In genomic region chr2:29115797-29116781, GRCh38 we compare ENCODE assay signal across 8 cellular contexts. TPM values are rescaled to one million over a fixed set of nuclear protein-coding genes. Genes with fewer than 3 reads are reported as not detected.
DNase-seq lines count a peak whose midpoint lies in the region; ATAC-seq and TF ChIP-seq lines count a peak whose summit lies in the region.

No MANE protein-coding gene starts in this region.

- H3K9me3 Mint-ChIP-seq in activated naive CD4-positive, alpha-beta T cell treated with anti-CD3 and anti-CD28 coated beads, Interleukin-2, amount 50 U/mL, for 24 hours, result no peaks in the 10 kb centered on the region

- no peaks in the 10 kb centered on the region for H3K27me3 Mint-ChIP-seq in activated naive CD4-positive, alpha-beta T cell treated with anti-CD3 and anti-CD28 coated beads, Interleukin-2, amount 50 U/mL, for 24 hours

- peak overlapping the region; percentile 90 for H2AFZ ChIP-seq in osteoblast (ENCODE audit: low read length)

- peak overlapping the region; percentile 97 for H3K27ac Mint-ChIP-seq in activated naive CD4-positive, alpha-beta T cell treated with anti-CD3 and anti-CD28 coated beads, Interleukin-2, amount 50 U/mL, for 24 hours

- peak overlapping the region; percentile 89 for H3K4me3 Mint-ChIP-seq in activated naive CD4-positive, alpha-beta T cell treated with anti-CD3 and anti-CD28 coated beads, Interleukin-2, amount 50 U/mL, for 24 hours

- intact Hi-C loops in tibial artery (cut with DNase I; ENCODE audit: low total_unique reads), result no loop called here

- H3K4me1 ChIP-seq in osteoblast (ENCODE audit: insufficient read depth, low read length) (peaks cover 52% of the 10 kb centered on the region), tibial artery (peaks cover 0 to 31% (median 12%) of the 10 kb centered on the region in 4 donors)

- peaks cover 53% of the 10 kb centered on the region for H3K79me2 ChIP-seq in osteoblast (ENCODE audit: insufficient read depth, low read length)

- H3K27me3 ChIP-seq in osteoblast (ENCODE audit: insufficient read depth, low read length) (no peaks in the 10 kb centered on the region), tibial artery (no peaks in the 10 kb centered on the region)

- H3K36me3 Mint-ChIP-seq in activated naive CD4-positive, alpha-beta T cell treated with anti-CD3 and anti-CD28 coated beads, Interleukin-2, amount 50 U/mL, for 24 hours, result peaks cover 3% of the 10 kb centered on the region

- TF ChIP-seq CTCF in osteoblast (IDR thresholded peaks at IDR 0.05; ENCODE audit: extremely low read depth, low read depth, low read length), result no peak
- no peak for TF ChIP-seq CTCF in tibial artery (IDR thresholded peaks at IDR 0.05)

- peak overlapping the region; percentile 84 for H3K4me3 ChIP-seq in osteoblast (ENCODE audit: insufficient read depth, low read length)
- peak overlapping the region; percentile 70 to 92 for H3K4me3 ChIP-seq in tibial artery

- H3K4me2 ChIP-seq in osteoblast (ENCODE audit: insufficient read depth, low read length), result peak overlapping the region; percentile 87

- no peaks in the 10 kb centered on the region for H4K20me1 ChIP-seq in osteoblast (ENCODE audit: insufficient read depth, low read length)

- peaks cover 58% of the 10 kb centered on the region for H3K4me1 Mint-ChIP-seq in activated naive CD4-positive, alpha-beta T cell treated with anti-CD3 and anti-CD28 coated beads, Interleukin-2, amount 50 U/mL, for 24 hours

- H3K36me3 ChIP-seq in osteoblast (ENCODE audit: insufficient read depth, low read length) (no peaks in the 10 kb centered on the region), tibial artery (no peaks in the 10 kb centered on the region)

- H3K27ac ChIP-seq in osteoblast (ENCODE audit: low read depth, low read length) (peak overlapping the region; percentile 86), tibial artery (peak overlapping the region; percentile 78 to 87)

- DNase-seq in NCI-H82 (lab: John Stamatoyannopoulos, UW) (peak; percentile 67), NCI-H82 treated with DMSO at 0.1 percent for 48 hours (lab: John Stamatoyannopoulos, UW; ENCODE audit: unreplicated experiment) (no peak), SHP77 (lab: John Stamatoyannopoulos, UW) (peak; percentile 43 to 46), glomerular visceral epithelial cell (ENCODE audit: extremely low spot score) (peak; percentile 46), osteoblast (ENCODE audit: insufficient read length, low spot score, missing footprints) (peak; percentile 89), tibial artery (peak; percentile 80 to 86)

- H3K9me3 ChIP-seq in osteoblast (ENCODE audit: low read depth, low read length) (no peaks in the 10 kb centered on the region), tibial artery (no peaks in the 10 kb centered on the region)

- peak; percentile 29 for ATAC-seq in HG03064 (IDR thresholded peaks at IDR 0.05; ENCODE audit: low read depth, unreplicated experiment)

RNA-seq across cellular contexts. Expression of gene CLIP4, which starts 0.9 kb away (rescaled TPM):
- 124 and 136 TPM in 2 replicates for total RNA-seq in osteoblast

RNA-seq across cellular contexts. Expression of gene PCARE, which starts 41.8 kb away (rescaled TPM):
- not detected in 2 replicates for total RNA-seq in osteoblast
